Comparison of ENCODE assay signal across 20 cellular contexts in the genomic region with DNA sequence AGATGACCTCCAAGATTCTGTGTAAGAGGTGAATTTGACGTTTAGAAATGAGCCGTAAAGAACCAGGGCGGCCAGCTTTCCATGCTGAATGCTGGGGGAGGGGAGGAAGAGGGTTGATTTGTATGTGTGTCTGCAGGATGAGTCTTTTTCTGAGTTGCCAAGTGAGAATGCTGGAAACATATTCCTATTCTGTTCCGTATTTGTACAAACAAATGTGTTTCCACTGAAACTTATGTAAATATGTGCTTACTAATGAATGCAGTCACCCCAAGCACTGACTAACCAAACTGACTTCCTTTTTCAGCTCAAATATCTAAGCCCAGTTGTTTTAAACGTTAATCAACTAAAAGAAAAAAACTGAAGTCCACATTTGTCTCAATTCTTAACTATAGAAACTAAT.
A peak's percentile ranks its signal among the peaks of the same experiment; 100 is the strongest.
DNase-seq lines count a peak whose midpoint lies in the region; ATAC-seq and TF ChIP-seq lines count a peak whose summit lies in the region.
"Had no signal": no experiment of that assay in that cellular context is flagged by ENCODE, and none has a peak within 500 bp of the region (broad histone marks: within the 10 kb centered on the region; RNA-seq: fewer than 3 reads in every experiment).

No MANE protein-coding gene starts in this region.

- peaks cover 6% of the 10 kb centered on the region; the same call in 1 of the 2 replicates for H3K9me3 Mint-ChIP-seq in WTC11
- H3K9me3 Mint-ChIP-seq in glutamatergic neuron (ENCODE audit: unreplicated experiment) = peaks cover 10% of the 10 kb centered on the region
- H3K9me3 Mint-ChIP-seq in activated naive CD4-positive, alpha-beta T cell treated with anti-CD3 and anti-CD28 coated beads, Interleukin-2, amount 50 U/mL, for 72 hours = no peaks in the 10 kb centered on the region
- H3K9me3 Mint-ChIP-seq: activated T-helper 2 cell treated with anti-CD3 and anti-CD28 coated beads, Interferon-gamma antibody, Interleukin-2, Interleukin-4, amounts not matched to agents 10 μg/mL and 5 μg/mL and 100 μg/mL, durations not matched to agents 14 hours and 24 hours and 36 hours; immature natural killer cell had no signal

- CTCF ChIA-PET in WTC11 (lab: Charles Lee) = no interaction called here

- no peak overlapping the region for H3K4me3 Mint-ChIP-seq in WTC11
- no peak overlapping the region for H3K4me3 Mint-ChIP-seq in glutamatergic neuron (ENCODE audit: unreplicated experiment)
- H3K4me3 Mint-ChIP-seq: activated CD4-positive, alpha-beta T cell treated with anti-CD3 and anti-CD28 coated beads for 36 hours; CD4-positive, alpha-beta memory T cell; immature natural killer cell had no signal

- no peaks in the 10 kb centered on the region for H3K36me3 Mint-ChIP-seq in WTC11
- H3K36me3 Mint-ChIP-seq in glutamatergic neuron (ENCODE audit: unreplicated experiment) = no peaks in the 10 kb centered on the region
- no peaks in the 10 kb centered on the region for H3K36me3 Mint-ChIP-seq in activated naive CD4-positive, alpha-beta T cell treated with anti-CD3 and anti-CD28 coated beads, Interleukin-2, amount 50 U/mL, for 72 hours
- H3K36me3 Mint-ChIP-seq: CD4-positive, alpha-beta memory T cell; immature natural killer cell had no signal

- ATAC-seq in WTC11 (no peak), HG03342 (IDR thresholded peaks at IDR 0.05; ENCODE audit: unreplicated experiment) (no peak)
- ATAC-seq in activated naive CD4-positive, alpha-beta T cell treated with anti-CD3 and anti-CD28 coated beads, Interleukin-2, amount 50 U/mL, for 72 hours = no peak
- ATAC-seq: activated CD4-positive, alpha-beta T cell treated with anti-CD3 and anti-CD28 coated beads for 36 hours; heart right ventricle; lower lobe of right lung had no signal

- peaks cover 26% of the 10 kb centered on the region for H3K4me1 Mint-ChIP-seq in WTC11
- H3K4me1 Mint-ChIP-seq in glutamatergic neuron (ENCODE audit: low read depth, unreplicated experiment) = peaks cover 49% of the 10 kb centered on the region
- H3K4me1 Mint-ChIP-seq: activated CD4-positive, alpha-beta T cell treated with anti-CD3 and anti-CD28 coated beads for 36 hours; CD4-positive, alpha-beta memory T cell; immature natural killer cell had no signal

- no peak for TF ChIP-seq CTCF in WTC11 (IDR thresholded peaks at IDR 0.05)
- no peak for TF ChIP-seq CTCF in glutamatergic neuron (IDR thresholded peaks at IDR 0.05; ENCODE audit: partially characterized antibody, unreplicated experiment)

- no peaks in the 10 kb centered on the region; the same call in 1 of the 2 replicates for H3K27me3 Mint-ChIP-seq in WTC11 (ENCODE audit: low read depth)
- no peaks in the 10 kb centered on the region for H3K27me3 Mint-ChIP-seq in glutamatergic neuron (ENCODE audit: unreplicated experiment)

- DNase-seq in NOMO-1 treated with DMSO at 0.1 percent for 48 hours (lab: John Stamatoyannopoulos, UW; ENCODE audit: unreplicated experiment) (peak; percentile 20), NOMO-1 treated with dmso at 0.1 percent for 144 hours (lab: John Stamatoyannopoulos, UW; ENCODE audit: unreplicated experiment) (no peak), WTC11 (ENCODE audit: low spot score) (no peak), glutamatergic neuron (no peak), HuH-7 (ENCODE audit: low spot score) (no peak), NCI-H146 treated with DMSO at 0.1 percent for 48 hours (lab: John Stamatoyannopoulos, UW; ENCODE audit: unreplicated experiment) (no peak)
- no peak for DNase-seq in activated naive CD4-positive, alpha-beta T cell treated with anti-CD3 and anti-CD28 coated beads, Interleukin-2, amount 50 U/mL, for 72 hours (ENCODE audit: low spot score in 2 of 2)
- DNase-seq: 8988T; activated CD4-positive, alpha-beta T cell treated with anti-CD3 and anti-CD28 coated beads for 36 hours; adrenal gland; CD4-positive, alpha-beta memory T cell; DND-41; heart right ventricle; immature natural killer cell; KG1; lower lobe of right lung; NCI-H1048; NCI-H82 had no signal

- H3K27ac Mint-ChIP-seq in WTC11 (peak overlapping the region; percentile 18; the same call in 1 of the 2 replicates), glutamatergic neuron (ENCODE audit: unreplicated experiment) (peak overlapping the region; percentile 49)
- no peak overlapping the region for H3K27ac Mint-ChIP-seq in activated naive CD4-positive, alpha-beta T cell treated with anti-CD3 and anti-CD28 coated beads, Interleukin-2, amount 50 U/mL, for 72 hours
- H3K27ac Mint-ChIP-seq: activated CD4-positive, alpha-beta T cell treated with anti-CD3 and anti-CD28 coated beads for 36 hours; activated T-helper 2 cell treated with anti-CD3 and anti-CD28 coated beads, Interferon-gamma antibody, Interleukin-2, Interleukin-4, amounts not matched to agents 10 μg/mL and 5 μg/mL and 100 μg/mL, durations not matched to agents 14 hours and 24 hours and 36 hours; CD4-positive, alpha-beta memory T cell; immature natural killer cell had no signal

- POLR2A ChIA-PET in WTC11 (lab: Charles Lee) = no interaction called here

TF ChIP-seq in WTC11, 78 proteins besides CTCF, POLR2A, EP300 and RAD21 (continues in another document):
- TF ChIP-seq, protein P1, sequence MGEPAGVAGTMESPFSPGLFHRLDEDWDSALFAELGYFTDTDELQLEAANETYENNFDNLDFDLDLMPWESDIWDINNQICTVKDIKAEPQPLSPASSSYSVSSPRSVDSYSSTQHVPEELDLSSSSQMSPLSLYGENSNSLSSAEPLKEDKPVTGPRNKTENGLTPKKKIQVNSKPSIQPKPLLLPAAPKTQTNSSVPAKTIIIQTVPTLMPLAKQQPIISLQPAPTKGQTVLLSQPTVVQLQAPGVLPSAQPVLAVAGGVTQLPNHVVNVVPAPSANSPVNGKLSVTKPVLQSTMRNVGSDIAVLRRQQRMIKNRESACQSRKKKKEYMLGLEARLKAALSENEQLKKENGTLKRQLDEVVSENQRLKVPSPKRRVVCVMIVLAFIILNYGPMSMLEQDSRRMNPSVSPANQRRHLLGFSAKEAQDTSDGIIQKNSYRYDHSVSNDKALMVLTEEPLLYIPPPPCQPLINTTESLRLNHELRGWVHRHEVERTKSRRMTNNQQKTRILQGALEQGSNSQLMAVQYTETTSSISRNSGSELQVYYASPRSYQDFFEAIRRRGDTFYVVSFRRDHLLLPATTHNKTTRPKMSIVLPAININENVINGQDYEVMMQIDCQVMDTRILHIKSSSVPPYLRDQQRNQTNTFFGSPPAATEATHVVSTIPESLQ (CRISPR knock-in tag; IDR thresholded peaks at IDR 0.05) = no peak
- TF ChIP-seq OVOL2 (CRISPR knock-in tag; IDR thresholded peaks at IDR 0.05; ENCODE audit: borderline replicate concordance) (no peak), CREM (CRISPR knock-in tag; IDR thresholded peaks at IDR 0.05) (no peak), EMX1 (CRISPR knock-in tag; IDR thresholded peaks at IDR 0.05) (no peak), TEAD4 (CRISPR knock-in tag; IDR thresholded peaks at IDR 0.05) (no peak), ZNF263 (CRISPR knock-in tag; IDR thresholded peaks at IDR 0.05; ENCODE audit: low read depth) (no peak), SOX15 (CRISPR knock-in tag; IDR thresholded peaks at IDR 0.05) (no peak), HMGA2 (CRISPR knock-in tag; IDR thresholded peaks at IDR 0.05) (no peak), NFE2L1 (CRISPR knock-in tag; IDR thresholded peaks at IDR 0.05) (no peak), KAT7 (CRISPR knock-in tag; IDR thresholded peaks at IDR 0.05; ENCODE audit: borderline replicate concordance) (no peak), ZNF671 (CRISPR knock-in tag; IDR thresholded peaks at IDR 0.05) (no peak), ETV6 (CRISPR knock-in tag; IDR thresholded peaks at IDR 0.05) (no peak)
- TF ChIP-seq, protein P2, sequence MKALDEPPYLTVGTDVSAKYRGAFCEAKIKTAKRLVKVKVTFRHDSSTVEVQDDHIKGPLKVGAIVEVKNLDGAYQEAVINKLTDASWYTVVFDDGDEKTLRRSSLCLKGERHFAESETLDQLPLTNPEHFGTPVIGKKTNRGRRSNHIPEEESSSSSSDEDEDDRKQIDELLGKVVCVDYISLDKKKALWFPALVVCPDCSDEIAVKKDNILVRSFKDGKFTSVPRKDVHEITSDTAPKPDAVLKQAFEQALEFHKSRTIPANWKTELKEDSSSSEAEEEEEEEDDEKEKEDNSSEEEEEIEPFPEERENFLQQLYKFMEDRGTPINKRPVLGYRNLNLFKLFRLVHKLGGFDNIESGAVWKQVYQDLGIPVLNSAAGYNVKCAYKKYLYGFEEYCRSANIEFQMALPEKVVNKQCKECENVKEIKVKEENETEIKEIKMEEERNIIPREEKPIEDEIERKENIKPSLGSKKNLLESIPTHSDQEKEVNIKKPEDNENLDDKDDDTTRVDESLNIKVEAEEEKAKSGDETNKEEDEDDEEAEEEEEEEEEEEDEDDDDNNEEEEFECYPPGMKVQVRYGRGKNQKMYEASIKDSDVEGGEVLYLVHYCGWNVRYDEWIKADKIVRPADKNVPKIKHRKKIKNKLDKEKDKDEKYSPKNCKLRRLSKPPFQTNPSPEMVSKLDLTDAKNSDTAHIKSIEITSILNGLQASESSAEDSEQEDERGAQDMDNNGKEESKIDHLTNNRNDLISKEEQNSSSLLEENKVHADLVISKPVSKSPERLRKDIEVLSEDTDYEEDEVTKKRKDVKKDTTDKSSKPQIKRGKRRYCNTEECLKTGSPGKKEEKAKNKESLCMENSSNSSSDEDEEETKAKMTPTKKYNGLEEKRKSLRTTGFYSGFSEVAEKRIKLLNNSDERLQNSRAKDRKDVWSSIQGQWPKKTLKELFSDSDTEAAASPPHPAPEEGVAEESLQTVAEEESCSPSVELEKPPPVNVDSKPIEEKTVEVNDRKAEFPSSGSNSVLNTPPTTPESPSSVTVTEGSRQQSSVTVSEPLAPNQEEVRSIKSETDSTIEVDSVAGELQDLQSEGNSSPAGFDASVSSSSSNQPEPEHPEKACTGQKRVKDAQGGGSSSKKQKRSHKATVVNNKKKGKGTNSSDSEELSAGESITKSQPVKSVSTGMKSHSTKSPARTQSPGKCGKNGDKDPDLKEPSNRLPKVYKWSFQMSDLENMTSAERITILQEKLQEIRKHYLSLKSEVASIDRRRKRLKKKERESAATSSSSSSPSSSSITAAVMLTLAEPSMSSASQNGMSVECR (CRISPR knock-in tag; IDR thresholded peaks at IDR 0.05; ENCODE audit: borderline replicate concordance) = no peak
- TF ChIP-seq, protein P3, sequence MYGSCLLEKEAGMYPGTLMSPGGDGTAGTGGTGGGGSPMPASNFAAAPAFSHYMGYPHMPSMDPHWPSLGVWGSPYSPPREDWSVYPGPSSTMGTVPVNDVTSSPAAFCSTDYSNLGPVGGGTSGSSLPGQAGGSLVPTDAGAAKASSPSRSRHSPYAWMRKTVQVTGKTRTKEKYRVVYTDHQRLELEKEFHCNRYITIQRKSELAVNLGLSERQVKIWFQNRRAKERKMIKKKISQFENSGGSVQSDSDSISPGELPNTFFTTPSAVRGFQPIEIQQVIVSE (CRISPR knock-in tag; IDR thresholded peaks at IDR 0.05; ENCODE audit: borderline replicate concordance) = no peak

Comparison
In these comparisons a context has a peak if more than half of its experiments do, and no peak if none do; other contexts are left out.
1. H3K27ac Mint-ChIP-seq: peak in WTC11 (single experiment) and glutamatergic neuron (single experiment); none in activated naive CD4-positive, alpha-beta T cell treated with anti-CD3 and anti-CD28 coated beads, Interleukin-2, amount 50 U/mL, for 72 hours (0 of 2).